Comparison of ENCODE assay signal across 16 cellular contexts in genomic region chr13:40123962-40124647, GRCh38.
DNase-seq lines count a peak whose midpoint lies in the region; ATAC-seq and TF ChIP-seq lines count a peak whose summit lies in the region.
"Had no signal": no experiment of that assay in that cellular context is flagged by ENCODE, and none has a peak within 500 bp of the region (broad histone marks: within the 10 kb centered on the region; RNA-seq: fewer than 3 reads in every experiment).

No MANE protein-coding gene starts in this region.

- H3K4me1 Mint-ChIP-seq in WTC11, result peaks cover 33% of the 10 kb centered on the region

- POLR2A ChIA-PET in OCI-LY7 (lab: Charles Lee) (interaction anchor here (0.7 to 1.7 kb wide), 7 partner anchors 9 to 50 kb away, joined by 3 to 10 read pairs (median 3); no protein-coding TSS in a partner anchor), WTC11 (lab: Charles Lee) (no interaction called here)

- BruUV-seq in OCI-LY7 (replicated peaks; lab: Mats Ljungman, UMichigan), result no TSS peak

- no peak for ATAC-seq in WTC11
- ATAC-seq: HCT116 had no signal

- peak overlapping the region; percentile 69 for H3K4me2 ChIP-seq in OCI-LY7 (ENCODE audit: low read length)

- no peak overlapping the region for H3K4me3 Mint-ChIP-seq in WTC11
- H3K4me3 Mint-ChIP-seq: CD4-positive, CD25-positive, alpha-beta regulatory T cell; IgD-negative memory B cell had no signal

- DNase-seq in DMS79 (lab: John Stamatoyannopoulos, UW) (peak; percentile 6), DMS79 treated with DMSO at 0.1 percent for 48 hours (lab: John Stamatoyannopoulos, UW) (peak; percentile 38), NCI-H1694 treated with DMSO at 0.1 percent for 48 hours (lab: John Stamatoyannopoulos, UW) (peak; percentile 94), OCI-LY7 (ENCODE audit: low spot score) (no peak), WTC11 (ENCODE audit: low spot score) (no peak), NCI-H2196 (lab: John Stamatoyannopoulos, UW; ENCODE audit: unreplicated experiment) (no peak), amniotic stem cell (lab: John Stamatoyannopoulos, UW) (no peak)
- DNase-seq: Caco-2; CD4-positive, CD25-positive, alpha-beta regulatory T cell; DMS 273 treated with DMSO at 0.1 percent for 48 hours; GOT3; NCI-H187 treated with DMSO at 0.1 percent for 48 hours; NCI-H748 treated with DMSO at 0.1 percent for 48 hours; OCI-M1 had no signal

- H4K20me1 ChIP-seq in OCI-LY7 (ENCODE audit: insufficient read depth, low read length), result no peaks in the 10 kb centered on the region

- peaks cover 3% of the 10 kb centered on the region; the same call in 1 of the 2 replicates for H3K27me3 Mint-ChIP-seq in WTC11 (ENCODE audit: low read depth)
- H3K27me3 Mint-ChIP-seq: CD4-positive, CD25-positive, alpha-beta regulatory T cell; IgD-negative memory B cell had no signal

- H3K36me3 Mint-ChIP-seq in WTC11, result peaks cover 10% of the 10 kb centered on the region
- H3K36me3 Mint-ChIP-seq: CD4-positive, CD25-positive, alpha-beta regulatory T cell; IgD-negative memory B cell had no signal

- peaks cover 12% of the 10 kb centered on the region for H3K9me3 ChIP-seq in OCI-LY7 (ENCODE audit: low read length)

- peaks cover 66% of the 10 kb centered on the region for H3K4me1 ChIP-seq in OCI-LY7 (ENCODE audit: insufficient read depth, low read length, poor library complexity, severe bottlenecking)
- H3K4me1 ChIP-seq: Caco-2 had no signal

- H3K9me2 ChIP-seq in OCI-LY7 (ENCODE audit: insufficient read depth, low read length), result no peaks in the 10 kb centered on the region

- peaks cover 23% of the 10 kb centered on the region for H3K9me3 Mint-ChIP-seq in WTC11

- H3K79me2 ChIP-seq in OCI-LY7 (ENCODE audit: insufficient read depth, low read depth, low read length), result no peaks in the 10 kb centered on the region

- no peak overlapping the region for H2AFZ ChIP-seq in OCI-LY7 (ENCODE audit: low read length)

- H3K4me3 ChIP-seq in OCI-LY7 (ENCODE audit: low read depth, low read length, poor library complexity, severe bottlenecking), result no peak overlapping the region

- H3K27ac ChIP-seq in OCI-LY7 (ENCODE audit: low read depth, low read length, poor library complexity, severe bottlenecking), result peak overlapping the region; percentile 96

- TF ChIP-seq CTCF in OCI-LY7 (conservative IDR thresholded peaks at IDR 0.05; ENCODE audit: low read length) (no peak), WTC11 (IDR thresholded peaks at IDR 0.05) (no peak)

- peaks cover 12% of the 10 kb centered on the region; the same call in 1 of the 2 replicates for H3K36me3 ChIP-seq in OCI-LY7 (ENCODE audit: insufficient read depth, low read length)

- CTCF ChIA-PET in OCI-LY7 (lab: Charles Lee; ENCODE audit: unreplicated experiment) (interaction anchor here (0.6 kb wide), 3 partner anchors 10 to 408 kb away, joined by 3 to 4 read pairs (median 3); no protein-coding TSS in a partner anchor), WTC11 (lab: Charles Lee) (no interaction called here)

- intact Hi-C loops in OCI-LY7 (cut with micrococcal nuclease; ENCODE audit: unreplicated experiment), result no loop called here

- no peak overlapping the region for H3K27ac Mint-ChIP-seq in WTC11

TF ChIP-seq in WTC11, 78 proteins besides CTCF, POLR2A, EP300 and RAD21 (continues in another document):
- TF ChIP-seq ELF4 (CRISPR knock-in tag; IDR thresholded peaks at IDR 0.05; ENCODE audit: low read depth) (no peak), PREB (CRISPR knock-in tag; IDR thresholded peaks at IDR 0.05; ENCODE audit: borderline replicate concordance) (no peak), ESRRA (CRISPR knock-in tag; IDR thresholded peaks at IDR 0.05; ENCODE audit: borderline replicate concordance) (no peak), ZNF219 (CRISPR knock-in tag; IDR thresholded peaks at IDR 0.05; ENCODE audit: borderline replicate concordance) (no peak), E2F1 (CRISPR knock-in tag; IDR thresholded peaks at IDR 0.05) (no peak), ZSCAN18 (CRISPR knock-in tag; IDR thresholded peaks at IDR 0.05) (no peak), ATF6 (CRISPR knock-in tag; IDR thresholded peaks at IDR 0.05) (no peak), TEAD4 (CRISPR knock-in tag; IDR thresholded peaks at IDR 0.05) (no peak), HMGA2 (CRISPR knock-in tag; IDR thresholded peaks at IDR 0.05) (no peak), ZNF416 (CRISPR knock-in tag; IDR thresholded peaks at IDR 0.05) (no peak), ATF3 (CRISPR knock-in tag; conservative IDR thresholded peaks at IDR 0.05) (no peak), SP1 (CRISPR knock-in tag; conservative IDR thresholded peaks at IDR 0.05) (no peak), RELA (CRISPR knock-in tag; IDR thresholded peaks at IDR 0.05; ENCODE audit: borderline replicate concordance) (no peak), PRDM15 (CRISPR knock-in tag; IDR thresholded peaks at IDR 0.05) (no peak)

Comparison
In these comparisons a context has a peak if more than half of its experiments do, and no peak if none do; other contexts are left out.
1. DNase-seq: peak in DMS79 (single experiment), DMS79 treated with DMSO at 0.1 percent for 48 hours (single experiment) and NCI-H1694 treated with DMSO at 0.1 percent for 48 hours (single experiment); none in OCI-LY7 (single experiment), WTC11 (single experiment), NCI-H2196 (single experiment) and amniotic stem cell (single experiment).